1 cellular context compared by ENCODE assay signal in the genomic region with DNA sequence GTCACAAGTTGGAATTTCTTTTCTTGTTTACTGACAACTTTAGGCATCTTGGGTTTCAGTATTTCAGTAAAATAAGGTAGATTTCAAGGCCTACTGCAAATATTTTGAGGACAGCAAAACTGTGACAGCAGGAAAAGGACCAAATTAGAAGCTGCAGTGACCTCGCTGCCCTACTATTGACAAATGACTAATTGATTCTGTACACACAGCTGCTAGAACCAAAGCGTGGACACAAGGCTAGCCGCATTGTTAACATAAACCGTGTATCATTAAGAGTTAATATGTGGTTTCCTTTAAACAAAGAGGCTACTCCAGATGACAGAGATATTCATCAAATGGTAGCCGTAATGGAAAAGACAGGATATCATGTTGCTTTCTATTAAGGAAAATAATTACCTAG.
A peak's percentile ranks its signal among the peaks of the same experiment; 100 is the strongest.
TF ChIP-seq lines count a peak whose summit lies in the region.

No MANE protein-coding gene starts in this region.

TF ChIP-seq in HepG2, 621 proteins besides CTCF, POLR2A, EP300 and RAD21 (continued from another document and continues in another):
- TF ChIP-seq RNF219 (CRISPR knock-in tag; IDR thresholded peaks at IDR 0.05), result no peak
- no peak for TF ChIP-seq NFRKB (IDR thresholded peaks at IDR 0.05)
- TF ChIP-seq DNMT3B (CRISPR knock-in tag; conservative IDR thresholded peaks at IDR 0.05), result no peak
- TF ChIP-seq ARID2 (CRISPR knock-in tag; IDR thresholded peaks at IDR 0.05; ENCODE audit: borderline replicate concordance), result no peak
- TF ChIP-seq, protein P1, sequence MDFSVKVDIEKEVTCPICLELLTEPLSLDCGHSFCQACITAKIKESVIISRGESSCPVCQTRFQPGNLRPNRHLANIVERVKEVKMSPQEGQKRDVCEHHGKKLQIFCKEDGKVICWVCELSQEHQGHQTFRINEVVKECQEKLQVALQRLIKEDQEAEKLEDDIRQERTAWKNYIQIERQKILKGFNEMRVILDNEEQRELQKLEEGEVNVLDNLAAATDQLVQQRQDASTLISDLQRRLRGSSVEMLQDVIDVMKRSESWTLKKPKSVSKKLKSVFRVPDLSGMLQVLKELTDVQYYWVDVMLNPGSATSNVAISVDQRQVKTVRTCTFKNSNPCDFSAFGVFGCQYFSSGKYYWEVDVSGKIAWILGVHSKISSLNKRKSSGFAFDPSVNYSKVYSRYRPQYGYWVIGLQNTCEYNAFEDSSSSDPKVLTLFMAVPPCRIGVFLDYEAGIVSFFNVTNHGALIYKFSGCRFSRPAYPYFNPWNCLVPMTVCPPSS (IDR thresholded peaks at IDR 0.05), result no peak
- peak; percentile 81 for TF ChIP-seq FOSL1 (CRISPR knock-in tag; IDR thresholded peaks at IDR 0.05; ENCODE audit: borderline replicate concordance)
- TF ChIP-seq FOXK2 (IDR thresholded peaks at IDR 0.05), result no peak
- TF ChIP-seq GLMP (CRISPR knock-in tag; IDR thresholded peaks at IDR 0.05; ENCODE audit: borderline replicate concordance), result no peak
- no peak for TF ChIP-seq NBN (conservative IDR thresholded peaks at IDR 0.05)
- TF ChIP-seq CEBPG (CRISPR knock-in tag; IDR thresholded peaks at IDR 0.05), result no peak
- TF ChIP-seq ZNF7 (CRISPR knock-in tag; IDR thresholded peaks at IDR 0.05), result no peak
- no peak for TF ChIP-seq KDM4B (CRISPR knock-in tag; IDR thresholded peaks at IDR 0.05)
- TF ChIP-seq CHD4 (IDR thresholded peaks at IDR 0.05; ENCODE audit: borderline replicate concordance, low read length), result no peak
- peak; percentile 67; the same call in 1 of the 2 replicates for TF ChIP-seq HDAC2 (CRISPR knock-in tag; IDR thresholded peaks at IDR 0.05)
- TF ChIP-seq RELA (CRISPR knock-in tag; IDR thresholded peaks at IDR 0.05), result no peak
- no peak for TF ChIP-seq ZNF101 (CRISPR knock-in tag; IDR thresholded peaks at IDR 0.05; ENCODE audit: borderline replicate concordance, low read depth)
- TF ChIP-seq TP53 (CRISPR knock-in tag; conservative IDR thresholded peaks at IDR 0.05), result no peak
- TF ChIP-seq, protein P2, sequence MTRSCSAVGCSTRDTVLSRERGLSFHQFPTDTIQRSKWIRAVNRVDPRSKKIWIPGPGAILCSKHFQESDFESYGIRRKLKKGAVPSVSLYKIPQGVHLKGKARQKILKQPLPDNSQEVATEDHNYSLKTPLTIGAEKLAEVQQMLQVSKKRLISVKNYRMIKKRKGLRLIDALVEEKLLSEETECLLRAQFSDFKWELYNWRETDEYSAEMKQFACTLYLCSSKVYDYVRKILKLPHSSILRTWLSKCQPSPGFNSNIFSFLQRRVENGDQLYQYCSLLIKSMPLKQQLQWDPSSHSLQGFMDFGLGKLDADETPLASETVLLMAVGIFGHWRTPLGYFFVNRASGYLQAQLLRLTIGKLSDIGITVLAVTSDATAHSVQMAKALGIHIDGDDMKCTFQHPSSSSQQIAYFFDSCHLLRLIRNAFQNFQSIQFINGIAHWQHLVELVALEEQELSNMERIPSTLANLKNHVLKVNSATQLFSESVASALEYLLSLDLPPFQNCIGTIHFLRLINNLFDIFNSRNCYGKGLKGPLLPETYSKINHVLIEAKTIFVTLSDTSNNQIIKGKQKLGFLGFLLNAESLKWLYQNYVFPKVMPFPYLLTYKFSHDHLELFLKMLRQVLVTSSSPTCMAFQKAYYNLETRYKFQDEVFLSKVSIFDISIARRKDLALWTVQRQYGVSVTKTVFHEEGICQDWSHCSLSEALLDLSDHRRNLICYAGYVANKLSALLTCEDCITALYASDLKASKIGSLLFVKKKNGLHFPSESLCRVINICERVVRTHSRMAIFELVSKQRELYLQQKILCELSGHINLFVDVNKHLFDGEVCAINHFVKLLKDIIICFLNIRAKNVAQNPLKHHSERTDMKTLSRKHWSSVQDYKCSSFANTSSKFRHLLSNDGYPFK (CRISPR knock-in tag; IDR thresholded peaks at IDR 0.05; ENCODE audit: borderline replicate concordance), result no peak
- TF ChIP-seq, protein P3, sequence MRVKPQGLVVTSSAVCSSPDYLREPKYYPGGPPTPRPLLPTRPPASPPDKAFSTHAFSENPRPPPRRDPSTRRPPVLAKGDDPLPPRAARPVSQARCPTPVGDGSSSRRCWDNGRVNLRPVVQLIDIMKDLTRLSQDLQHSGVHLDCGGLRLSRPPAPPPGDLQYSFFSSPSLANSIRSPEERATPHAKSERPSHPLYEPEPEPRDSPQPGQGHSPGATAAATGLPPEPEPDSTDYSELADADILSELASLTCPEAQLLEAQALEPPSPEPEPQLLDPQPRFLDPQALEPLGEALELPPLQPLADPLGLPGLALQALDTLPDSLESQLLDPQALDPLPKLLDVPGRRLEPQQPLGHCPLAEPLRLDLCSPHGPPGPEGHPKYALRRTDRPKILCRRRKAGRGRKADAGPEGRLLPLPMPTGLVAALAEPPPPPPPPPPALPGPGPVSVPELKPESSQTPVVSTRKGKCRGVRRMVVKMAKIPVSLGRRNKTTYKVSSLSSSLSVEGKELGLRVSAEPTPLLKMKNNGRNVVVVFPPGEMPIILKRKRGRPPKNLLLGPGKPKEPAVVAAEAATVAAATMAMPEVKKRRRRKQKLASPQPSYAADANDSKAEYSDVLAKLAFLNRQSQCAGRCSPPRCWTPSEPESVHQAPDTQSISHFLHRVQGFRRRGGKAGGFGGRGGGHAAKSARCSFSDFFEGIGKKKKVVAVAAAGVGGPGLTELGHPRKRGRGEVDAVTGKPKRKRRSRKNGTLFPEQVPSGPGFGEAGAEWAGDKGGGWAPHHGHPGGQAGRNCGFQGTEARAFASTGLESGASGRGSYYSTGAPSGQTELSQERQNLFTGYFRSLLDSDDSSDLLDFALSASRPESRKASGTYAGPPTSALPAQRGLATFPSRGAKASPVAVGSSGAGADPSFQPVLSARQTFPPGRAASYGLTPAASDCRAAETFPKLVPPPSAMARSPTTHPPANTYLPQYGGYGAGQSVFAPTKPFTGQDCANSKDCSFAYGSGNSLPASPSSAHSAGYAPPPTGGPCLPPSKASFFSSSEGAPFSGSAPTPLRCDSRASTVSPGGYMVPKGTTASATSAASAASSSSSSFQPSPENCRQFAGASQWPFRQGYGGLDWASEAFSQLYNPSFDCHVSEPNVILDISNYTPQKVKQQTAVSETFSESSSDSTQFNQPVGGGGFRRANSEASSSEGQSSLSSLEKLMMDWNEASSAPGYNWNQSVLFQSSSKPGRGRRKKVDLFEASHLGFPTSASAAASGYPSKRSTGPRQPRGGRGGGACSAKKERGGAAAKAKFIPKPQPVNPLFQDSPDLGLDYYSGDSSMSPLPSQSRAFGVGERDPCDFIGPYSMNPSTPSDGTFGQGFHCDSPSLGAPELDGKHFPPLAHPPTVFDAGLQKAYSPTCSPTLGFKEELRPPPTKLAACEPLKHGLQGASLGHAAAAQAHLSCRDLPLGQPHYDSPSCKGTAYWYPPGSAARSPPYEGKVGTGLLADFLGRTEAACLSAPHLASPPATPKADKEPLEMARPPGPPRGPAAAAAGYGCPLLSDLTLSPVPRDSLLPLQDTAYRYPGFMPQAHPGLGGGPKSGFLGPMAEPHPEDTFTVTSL (CRISPR knock-in tag; IDR thresholded peaks at IDR 0.05; ENCODE audit: borderline replicate concordance), result peak; percentile 91; the same call in 1 of the 2 replicates
- no peak for TF ChIP-seq FOXC1 (CRISPR knock-in tag; IDR thresholded peaks at IDR 0.05; ENCODE audit: borderline replicate concordance)
- TF ChIP-seq TGIF2 (CRISPR knock-in tag; IDR thresholded peaks at IDR 0.05), result no peak
- TF ChIP-seq POLR2AphosphoS2 (IDR thresholded peaks at IDR 0.05; ENCODE audit: low read depth, low read length), result no peak
- no peak for TF ChIP-seq SKI (IDR thresholded peaks at IDR 0.05; ENCODE audit: partially characterized antibody)
- no peak for TF ChIP-seq ZNF883 (CRISPR knock-in tag; IDR thresholded peaks at IDR 0.05; ENCODE audit: not compliant biosample characterization)
- TF ChIP-seq KAT7 (CRISPR knock-in tag; IDR thresholded peaks at IDR 0.05; ENCODE audit: borderline replicate concordance), result no peak
- no peak for TF ChIP-seq ZNF460 (CRISPR knock-in tag; IDR thresholded peaks at IDR 0.05; ENCODE audit: borderline replicate concordance)
- no peak for TF ChIP-seq SP5 (CRISPR knock-in tag; IDR thresholded peaks at IDR 0.05; ENCODE audit: borderline replicate concordance, low read depth)
- peak; percentile 56; the same call in 1 of the 2 replicates for TF ChIP-seq MED1 (CRISPR knock-in tag; IDR thresholded peaks at IDR 0.05)
- TF ChIP-seq HNRNPUL1 (IDR thresholded peaks at IDR 0.05; ENCODE audit: low read depth, low read length), result no peak
- TF ChIP-seq EEA1 (CRISPR knock-in tag; IDR thresholded peaks at IDR 0.05; ENCODE audit: borderline replicate concordance), result no peak
- TF ChIP-seq, protein P4, sequence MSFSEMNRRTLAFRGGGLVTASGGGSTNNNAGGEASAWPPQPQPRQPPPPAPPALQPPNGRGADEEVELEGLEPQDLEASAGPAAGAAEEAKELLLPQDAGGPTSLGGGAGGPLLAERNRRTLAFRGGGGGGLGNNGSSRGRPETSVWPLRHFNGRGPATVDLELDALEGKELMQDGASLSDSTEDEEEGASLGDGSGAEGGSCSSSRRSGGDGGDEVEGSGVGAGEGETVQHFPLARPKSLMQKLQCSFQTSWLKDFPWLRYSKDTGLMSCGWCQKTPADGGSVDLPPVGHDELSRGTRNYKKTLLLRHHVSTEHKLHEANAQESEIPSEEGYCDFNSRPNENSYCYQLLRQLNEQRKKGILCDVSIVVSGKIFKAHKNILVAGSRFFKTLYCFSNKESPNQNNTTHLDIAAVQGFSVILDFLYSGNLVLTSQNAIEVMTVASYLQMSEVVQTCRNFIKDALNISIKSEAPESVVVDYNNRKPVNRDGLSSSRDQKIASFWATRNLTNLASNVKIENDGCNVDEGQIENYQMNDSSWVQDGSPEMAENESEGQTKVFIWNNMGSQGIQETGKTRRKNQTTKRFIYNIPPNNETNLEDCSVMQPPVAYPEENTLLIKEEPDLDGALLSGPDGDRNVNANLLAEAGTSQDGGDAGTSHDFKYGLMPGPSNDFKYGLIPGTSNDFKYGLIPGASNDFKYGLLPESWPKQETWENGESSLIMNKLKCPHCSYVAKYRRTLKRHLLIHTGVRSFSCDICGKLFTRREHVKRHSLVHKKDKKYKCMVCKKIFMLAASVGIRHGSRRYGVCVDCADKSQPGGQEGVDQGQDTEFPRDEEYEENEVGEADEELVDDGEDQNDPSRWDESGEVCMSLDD (CRISPR knock-in tag; IDR thresholded peaks at IDR 0.05; ENCODE audit: borderline replicate concordance), result no peak
- TF ChIP-seq PHF5A (CRISPR knock-in tag; IDR thresholded peaks at IDR 0.05; ENCODE audit: low read depth, unreplicated experiment), result no peak
- TF ChIP-seq DDIT3 (CRISPR knock-in tag; IDR thresholded peaks at IDR 0.05), result no peak
- TF ChIP-seq NCOR1 (IDR thresholded peaks at IDR 0.05; ENCODE audit: borderline replicate concordance, low read length), result no peak
- TF ChIP-seq ZNF543 (CRISPR knock-in tag; IDR thresholded peaks at IDR 0.05), result no peak
- no peak for TF ChIP-seq MAZ (IDR thresholded peaks at IDR 0.05; ENCODE audit: borderline replicate concordance, low read depth, low read length)
- no peak for TF ChIP-seq MAZ (CRISPR knock-in tag; IDR thresholded peaks at IDR 0.05; ENCODE audit: low read depth)
- TF ChIP-seq, protein P5, sequence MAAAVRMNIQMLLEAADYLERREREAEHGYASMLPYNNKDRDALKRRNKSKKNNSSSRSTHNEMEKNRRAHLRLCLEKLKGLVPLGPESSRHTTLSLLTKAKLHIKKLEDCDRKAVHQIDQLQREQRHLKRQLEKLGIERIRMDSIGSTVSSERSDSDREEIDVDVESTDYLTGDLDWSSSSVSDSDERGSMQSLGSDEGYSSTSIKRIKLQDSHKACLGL (CRISPR knock-in tag; IDR thresholded peaks at IDR 0.05), result no peak
- no peak for TF ChIP-seq MXD4 (CRISPR knock-in tag; IDR thresholded peaks at IDR 0.05)
- TF ChIP-seq AGO2 (optimal IDR thresholded peaks at IDR 0.05; ENCODE audit: low read depth, low read length), result no peak
- TF ChIP-seq KAT8 (CRISPR knock-in tag; IDR thresholded peaks at IDR 0.05), result 0 out of 2 replicates have a peak, but pooled peaks have one; percentile 37
- peak; percentile 58 for TF ChIP-seq BCL6 (CRISPR knock-in tag; IDR thresholded peaks at IDR 0.05)
- TF ChIP-seq, protein P6, sequence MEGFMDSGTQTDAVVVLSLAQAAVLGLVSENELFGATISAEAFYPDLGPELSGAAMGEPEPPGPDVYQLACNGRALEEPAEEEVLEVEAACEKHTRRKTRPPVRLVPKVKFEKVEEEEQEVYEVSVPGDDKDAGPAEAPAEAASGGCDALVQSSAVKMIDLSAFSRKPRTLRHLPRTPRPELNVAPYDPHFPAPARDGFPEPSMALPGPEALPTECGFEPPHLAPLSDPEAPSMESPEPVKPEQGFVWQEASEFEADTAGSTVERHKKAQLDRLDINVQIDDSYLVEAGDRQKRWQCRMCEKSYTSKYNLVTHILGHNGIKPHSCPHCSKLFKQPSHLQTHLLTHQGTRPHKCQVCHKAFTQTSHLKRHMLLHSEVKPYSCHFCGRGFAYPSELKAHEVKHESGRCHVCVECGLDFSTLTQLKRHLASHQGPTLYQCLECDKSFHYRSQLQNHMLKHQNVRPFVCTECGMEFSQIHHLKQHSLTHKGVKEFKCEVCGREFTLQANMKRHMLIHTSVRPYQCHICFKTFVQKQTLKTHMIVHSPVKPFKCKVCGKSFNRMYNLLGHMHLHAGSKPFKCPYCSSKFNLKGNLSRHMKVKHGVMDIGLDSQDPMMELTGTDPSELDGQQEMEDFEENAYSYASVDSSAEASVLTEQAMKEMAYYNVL (CRISPR knock-in tag; IDR thresholded peaks at IDR 0.05; ENCODE audit: borderline replicate concordance), result no peak
- TF ChIP-seq ZNF33B (CRISPR knock-in tag; IDR thresholded peaks at IDR 0.05), result no peak
- TF ChIP-seq ZNF296 (CRISPR knock-in tag; conservative IDR thresholded peaks at IDR 0.05), result no peak
- TF ChIP-seq PCBP2 (optimal IDR thresholded peaks at IDR 0.05; ENCODE audit: low read depth, low read length, poor library complexity, severe bottlenecking), result no peak
